ENCODE assay signal across 1 cellular context in genomic region chr4:170008801-170009200, GRCh38.
TF ChIP-seq lines count a peak whose summit lies in the region.

No MANE protein-coding gene starts in this region.

TF ChIP-seq in SK-N-SH, 30 proteins besides CTCF, POLR2A, EP300 and RAD21 (continued from another document):
- no peak for TF ChIP-seq REST (IDR thresholded peaks at IDR 0.05; ENCODE audit: low read depth, low read length)
- no peak for TF ChIP-seq RFX5 (IDR thresholded peaks at IDR 0.05; ENCODE audit: low read length)
- no peak for TF ChIP-seq POLR2AphosphoS5 (IDR thresholded peaks at IDR 0.05; ENCODE audit: low read depth, low read length)
- TF ChIP-seq NRF1 (IDR thresholded peaks at IDR 0.05; ENCODE audit: low read depth, low read length), result no peak
- TF ChIP-seq TCF12 (IDR thresholded peaks at IDR 0.05), result no peak
- TF ChIP-seq GATA2 (CRISPR knock-in tag; IDR thresholded peaks at IDR 0.05), result no peak
- TF ChIP-seq TAF1 (IDR thresholded peaks at IDR 0.05; ENCODE audit: borderline replicate concordance, low read depth, low read length), result no peak
